ENCODE assay signal across 15 cellular contexts in the genomic region with DNA sequence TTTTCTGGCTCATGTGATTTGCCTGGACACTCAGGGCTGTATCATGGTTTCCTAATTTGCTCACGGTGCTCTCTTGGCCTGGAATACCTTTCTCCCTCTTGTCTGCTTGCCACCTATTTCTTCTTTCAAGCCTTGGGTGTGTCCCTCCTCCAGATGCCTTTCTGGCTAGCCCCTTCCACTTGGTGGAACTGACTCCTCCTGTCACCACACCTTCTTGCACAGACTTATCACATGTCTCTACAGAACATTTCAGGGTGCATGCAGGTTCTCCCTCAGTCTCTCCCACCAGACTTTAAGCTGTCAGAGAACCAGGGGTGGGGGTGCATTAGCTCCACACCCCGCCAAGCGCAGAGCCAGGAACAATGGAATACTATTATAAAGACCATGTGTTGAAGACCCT. TPM values are rescaled to one million over a fixed set of nuclear protein-coding genes. Genes with fewer than 3 reads are reported as not detected.
DNase-seq lines count a peak whose midpoint lies in the region; ATAC-seq and TF ChIP-seq lines count a peak whose summit lies in the region.
"Had no signal": no experiment of that assay in that cellular context is flagged by ENCODE, and none has a peak within 500 bp of the region (broad histone marks: within the 10 kb centered on the region; RNA-seq: fewer than 3 reads in every experiment).

No MANE protein-coding gene starts in this region.

- no peak overlapping the region for H4K5ac ChIP-seq in mesendoderm (ENCODE audit: low read length)

- H3K79me1 ChIP-seq in mesendoderm (ENCODE audit: low read length): peaks cover 26% of the 10 kb centered on the region

- peaks cover 14% of the 10 kb centered on the region for H3K36me3 Mint-ChIP-seq in central memory CD8-positive, alpha-beta T cell (ENCODE audit: insufficient read depth)

- peak overlapping the region; percentile 47 for H3K56ac ChIP-seq in mesendoderm (ENCODE audit: low read length)

- intact Hi-C loops in vagina (cut with DNase I): no loop called here

- no peak overlapping the region for H3K4me3 Mint-ChIP-seq in central memory CD8-positive, alpha-beta T cell

- peak overlapping the region; percentile 51 for H3K23ac ChIP-seq in mesendoderm (ENCODE audit: low read length)

- no peak overlapping the region for H3K9ac ChIP-seq in HUES64 (ENCODE audit: low read depth, low read length)
- peak overlapping the region; percentile 55 for H3K9ac ChIP-seq in mesendoderm (ENCODE audit: low read length)
- H3K9ac ChIP-seq: parathyroid adenoma had no signal

- peaks cover 40% of the 10 kb centered on the region for H3K79me2 ChIP-seq in mesendoderm (ENCODE audit: control insufficient read depth, insufficient read depth, low read length)
- H3K79me2 ChIP-seq: parathyroid adenoma had no signal

- H3K27ac ChIP-seq in HUES64 (ENCODE audit: low read depth, low read length) (no peak overlapping the region), mesendoderm (ENCODE audit: low read depth, low read length) (no peak overlapping the region), vagina (peak overlapping the region; percentile 3)
- H3K27ac ChIP-seq: cardiac muscle cell, parathyroid adenoma had no signal

- H3K27me3 Mint-ChIP-seq in central memory CD8-positive, alpha-beta T cell: no peaks in the 10 kb centered on the region

- H4K8ac ChIP-seq in mesendoderm (ENCODE audit: low read depth, low read length): no peak overlapping the region

- peak overlapping the region; percentile 47 for H3K4me2 ChIP-seq in mesendoderm (ENCODE audit: low read length)

- TF ChIP-seq POLR2A in vagina (IDR thresholded peaks at IDR 0.05): no peak

- H3K18ac ChIP-seq in mesendoderm (ENCODE audit: low read length): no peak overlapping the region

- H2AK5ac ChIP-seq in mesendoderm (ENCODE audit: low read length): no peak overlapping the region

- DNase-seq in central memory CD8-positive, alpha-beta T cell (ENCODE audit: low spot score in 2 of 2): no peak
- DNase-seq in mesendoderm (no peak), vagina (ENCODE audit: extremely low spot score in 2 of 2) (no peak), NCI-H526 treated with DMSO at 0.1 percent for 48 hours (lab: John Stamatoyannopoulos, UW) (no peak), NCI-H1105 treated with DMSO at 0.1 percent for 48 hours (lab: John Stamatoyannopoulos, UW) (no peak)
- DNase-seq: activated CD4-positive, alpha-beta T cell treated with anti-CD3 and anti-CD28 coated beads for 4 hours; foreskin fibroblast; Kasumi-1; NCI-H2029 treated with DMSO at 0.1 percent for 48 hours; stimulated activated CD4-positive, alpha-beta T cell treated with anti-CD3 and anti-CD28 coated beads, Interleukin-4, amount 100 ng/mL, for 4 hours had no signal

- H2BK5ac ChIP-seq in mesendoderm (ENCODE audit: low read length): no peak overlapping the region

- H3K27me3 ChIP-seq in HUES64 (ENCODE audit: insufficient read depth, low read length) (peaks cover 9% of the 10 kb centered on the region; the same call in 1 of the 2 replicates), mesendoderm (ENCODE audit: insufficient read depth, low read length, poor library complexity) (no peaks in the 10 kb centered on the region), vagina (no peaks in the 10 kb centered on the region)
- H3K27me3 ChIP-seq: cardiac muscle cell had no signal

- no peak overlapping the region for H2BK15ac ChIP-seq in mesendoderm (replicated peaks; ENCODE audit: low read depth)

- H3K4me1 ChIP-seq in HUES64 (ENCODE audit: insufficient read depth, low read length): peaks cover 3% of the 10 kb centered on the region; the same call in 1 of the 2 replicates
- H3K4me1 ChIP-seq in mesendoderm (ENCODE audit: control insufficient read depth, low read depth, low read length): peaks cover 11% of the 10 kb centered on the region
- peaks cover 65% of the 10 kb centered on the region for H3K4me1 ChIP-seq in vagina
- H3K4me1 ChIP-seq: parathyroid adenoma had no signal

- 86% methylated on average over 3 of the region's 3 CpGs for WGBS in HUES64
- no CpG with 5 or more reads among the region's 3 CpGs for WGBS in mesendoderm (ENCODE audit: extremely low coverage, insufficient coverage, low lambda C conversion rate)

- H3K4me3 ChIP-seq in HUES64 (ENCODE audit: low read length) (peak overlapping the region; percentile 2; the same call in 1 of the 2 replicates), mesendoderm (ENCODE audit: low read length) (peak overlapping the region; percentile 6), vagina (no peak overlapping the region)
- H3K4me3 ChIP-seq: cardiac muscle cell had no signal

- H3K9me3 Mint-ChIP-seq in central memory CD8-positive, alpha-beta T cell: no peaks in the 10 kb centered on the region
- H3K9me3 Mint-ChIP-seq: activated T-helper 2 cell treated with anti-CD3 and anti-CD28 coated beads, Interferon-gamma antibody, Interleukin-2, Interleukin-4, amounts not matched to agents 10 μg/mL and 5 μg/mL and 100 μg/mL, durations not matched to agents 14 hours and 24 hours and 36 hours had no signal

- TF ChIP-seq CTCF in vagina (IDR thresholded peaks at IDR 0.05): no peak

- peaks cover 46% of the 10 kb centered on the region for H3K4me1 Mint-ChIP-seq in central memory CD8-positive, alpha-beta T cell

- no peak for ATAC-seq in central memory CD8-positive, alpha-beta T cell (replicated peaks; ENCODE audit: extremely low read depth, poor library complexity, severe bottlenecking)
- no peak for ATAC-seq in GM18873 (IDR thresholded peaks at IDR 0.05; ENCODE audit: low FRiP score, unreplicated experiment)

- peak overlapping the region; percentile 42 for H3K27ac Mint-ChIP-seq in central memory CD8-positive, alpha-beta T cell (ENCODE audit: low read depth)
- H3K27ac Mint-ChIP-seq: activated T-helper 2 cell treated with anti-CD3 and anti-CD28 coated beads, Interferon-gamma antibody, Interleukin-2, Interleukin-4, amounts not matched to agents 10 μg/mL and 5 μg/mL and 100 μg/mL, durations not matched to agents 14 hours and 24 hours and 36 hours had no signal

- H3K4ac ChIP-seq in mesendoderm (ENCODE audit: low read depth, low read length): no peak overlapping the region

- peaks cover 11% of the 10 kb centered on the region; the same call in 1 of the 2 replicates for H3K36me3 ChIP-seq in HUES64 (ENCODE audit: insufficient read depth, low read length)
- peaks cover 2% of the 10 kb centered on the region for H3K36me3 ChIP-seq in mesendoderm (ENCODE audit: control insufficient read depth, insufficient read depth, low read length)
- H3K36me3 ChIP-seq in vagina: no peaks in the 10 kb centered on the region
- H3K36me3 ChIP-seq: cardiac muscle cell had no signal

- H2BK120ac ChIP-seq in mesendoderm (ENCODE audit: low read depth, low read length): no peak overlapping the region

- H3K9me3 ChIP-seq in HUES64 (ENCODE audit: insufficient read depth, low read depth, low read length): no peaks in the 10 kb centered on the region
- no peaks in the 10 kb centered on the region for H3K9me3 ChIP-seq in vagina

RNA-seq across cellular contexts. Expression of gene TBC1D2, which starts 1.9 kb away (rescaled TPM):
- 3.2 TPM for polyA plus RNA-seq in HUES64 (2013, experiment 1 of 2)
- 3.9 TPM for polyA plus RNA-seq in HUES64 (2013, experiment 2 of 2)
- polyA plus RNA-seq in mesendoderm (2013, experiment 1 of 2): 16.0 TPM
- 16.2 TPM for polyA plus RNA-seq in mesendoderm (2013, experiment 2 of 2)
- 28.0 TPM for total RNA-seq in vagina

Comparison
In these comparisons a context has a peak if more than half of its experiments do, and no peak if none do; other contexts are left out.
1. H3K4me3 ChIP-seq: peak in HUES64 (single experiment) and mesendoderm (single experiment); none in vagina (0 of 2).